In genomic region chr17:45312477-45313418, GRCh38 we compare ENCODE assay signal across 1 cellular context.
A peak's percentile ranks its signal among the peaks of the same experiment; 100 is the strongest.
TF ChIP-seq lines count a peak whose summit lies in the region.

No MANE protein-coding gene starts in this region.

TF ChIP-seq in K562, 482 proteins besides CTCF, POLR2A, EP300 and RAD21:
- TF ChIP-seq NFYB (IDR thresholded peaks at IDR 0.05; ENCODE audit: extremely low read depth, insufficient read length) (no peak), BMI1 (IDR thresholded peaks at IDR 0.05; ENCODE audit: low read length) (no peak), ILK (tag; IDR thresholded peaks at IDR 0.05; ENCODE audit: borderline replicate concordance, low read depth) (no peak), USF2 (CRISPR knock-in tag; IDR thresholded peaks at IDR 0.05) (0 out of 2 replicates have a peak, but pooled peaks have one; percentile 4), USF1 (CRISPR knock-in tag; IDR thresholded peaks at IDR 0.05) (0 out of 2 replicates have a peak, but pooled peaks have one; percentile 15), PBX2 (CRISPR knock-in tag; IDR thresholded peaks at IDR 0.05; ENCODE audit: low read depth) (no peak), PBX2 (tag; conservative IDR thresholded peaks at IDR 0.05; ENCODE audit: low read depth) (no peak), NRF1 (conservative IDR thresholded peaks at IDR 0.05 in 1 of 2, IDR thresholded peaks at IDR 0.05 in 1 of 2) (no peak)
